ENCODE assay signal across 25 cellular contexts in the genomic region with DNA sequence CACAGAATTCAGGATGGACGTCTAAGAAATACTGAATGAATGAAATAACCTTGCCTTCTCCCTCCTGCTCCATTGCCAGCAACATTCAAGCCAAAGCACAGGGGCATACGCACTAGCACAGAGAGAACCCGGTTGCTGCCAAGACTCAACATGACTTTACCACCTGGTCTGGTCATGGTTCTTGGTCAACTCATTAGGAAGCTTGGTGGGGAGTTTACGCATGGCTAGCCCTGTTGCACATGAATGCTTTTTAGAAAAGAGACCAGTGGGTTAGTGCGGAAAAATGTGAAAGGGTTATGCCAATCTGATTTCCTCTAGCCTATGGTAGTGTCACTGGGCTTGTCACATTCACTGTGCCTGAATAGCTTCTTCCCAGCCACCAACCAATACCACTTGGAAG.
"Had no signal": no experiment of that assay in that cellular context is flagged by ENCODE, and none has a peak within 500 bp of the region (broad histone marks: within the 10 kb centered on the region; RNA-seq: fewer than 3 reads in every experiment).

No MANE protein-coding gene starts in this region.

- H3K9me3 Mint-ChIP-seq: immature natural killer cell; T-helper 1 cell treated with Interleukin-12 subunit alpha and Interleukin-12 subunit beta and Interleukin-4 antibody, amounts not matched to agents 30 μg/mL and 1 μg/mL, for 36 hours; WTC11 had no signal

- H3K4me1 Mint-ChIP-seq: immature natural killer cell, WTC11 had no signal

- H3K4me3 Mint-ChIP-seq: activated CD8-positive, alpha-beta T cell treated with anti-CD3 and anti-CD28 coated beads, Interleukin-2, amount 10 ng/mL, durations not matched to agents 7 days and 5 days; activated naive CD8-positive, alpha-beta T cell; immature natural killer cell; T-helper 1 cell treated with Interleukin-12 subunit alpha and Interleukin-12 subunit beta and Interleukin-4 antibody, amounts not matched to agents 30 μg/mL and 1 μg/mL, for 36 hours; WTC11 had no signal

- H3K36me3 Mint-ChIP-seq: activated naive CD8-positive, alpha-beta T cell; immature natural killer cell; WTC11 had no signal

- H3K27ac Mint-ChIP-seq: activated CD8-positive, alpha-beta T cell treated with anti-CD3 and anti-CD28 coated beads, Interleukin-2, amount 10 ng/mL, durations not matched to agents 7 days and 5 days; activated naive CD8-positive, alpha-beta T cell; immature natural killer cell; T-helper 1 cell treated with Interleukin-12 subunit alpha and Interleukin-12 subunit beta and Interleukin-4 antibody, amounts not matched to agents 30 μg/mL and 1 μg/mL, for 36 hours; WTC11 had no signal

- H3K27me3 ChIP-seq: body of pancreas, tibial nerve, vagina had no signal

- FAIRE-seq: endothelial cell of umbilical vein, TTC549 had no signal

- H3K4me1 ChIP-seq: body of pancreas, foreskin keratinocyte, vagina had no signal

- DNase-seq: activated CD4-positive, alpha-beta T cell treated with anti-CD3 and anti-CD28 coated beads for 4 hours; activated CD8-positive, alpha-beta memory T cell treated with anti-CD3 and anti-CD28 coated beads, Interleukin-2, amount 50 U/mL, for 4 hours; activated CD8-positive, alpha-beta T cell treated with anti-CD3 and anti-CD28 coated beads, Interleukin-2, amount 10 ng/mL, durations not matched to agents 7 days and 5 days; activated gamma-delta T cell; activated T-cell treated with anti-CD3 and anti-CD28 coated beads, Interleukin-2, amount 50 U/mL, for 48 hours; amniotic stem cell; body of pancreas; cortex of kidney; effector CD8-positive, alpha-beta T cell; foreskin keratinocyte; immature natural killer cell; posterior cingulate gyrus; right cardiac atrium; stimulated activated CD4-positive, alpha-beta T cell treated with anti-CD3 and anti-CD28 coated beads, Interleukin-15, amount 100 ng/mL, for 24 hours; stimulated activated CD4-positive, alpha-beta T cell treated with anti-CD3 and anti-CD28 coated beads, Interleukin-4, amount 100 ng/mL, for 1 hour; stimulated activated naive CD4-positive, alpha-beta T cell had no signal

- H3K9me3 ChIP-seq: body of pancreas, tibial nerve, vagina had no signal

- H3K4me3 ChIP-seq: body of pancreas, skin epidermis, tibial nerve, vagina had no signal

- H3K27ac ChIP-seq: body of pancreas, foreskin keratinocyte, skin epidermis, tibial nerve, vagina had no signal

- H3K36me3 ChIP-seq: tibial nerve, vagina had no signal

- ATAC-seq: activated CD8-positive, alpha-beta T cell treated with anti-CD3 and anti-CD28 coated beads, Interleukin-2, amount 10 ng/mL, durations not matched to agents 7 days and 5 days; body of pancreas; left lobe of liver; right cardiac atrium; WTC11 had no signal
